ENCODE assay signal across 9 cellular contexts in genomic region chr2:11863103-11863502, GRCh38.
DNase-seq lines count a peak whose midpoint lies in the region; ATAC-seq and TF ChIP-seq lines count a peak whose summit lies in the region.
"Had no signal": no experiment of that assay in that cellular context is flagged by ENCODE, and none has a peak within 500 bp of the region (broad histone marks: within the 10 kb centered on the region; RNA-seq: fewer than 3 reads in every experiment).

No MANE protein-coding gene starts in this region.

- H3K4me2 ChIP-seq in osteoblast (ENCODE audit: insufficient read depth, low read length) = no peak overlapping the region

- H3K9me3 ChIP-seq in CD8-positive, alpha-beta memory T cell (ENCODE audit: low read length) = no peaks in the 10 kb centered on the region
- no peaks in the 10 kb centered on the region for H3K9me3 ChIP-seq in osteoblast (ENCODE audit: low read depth, low read length)

- H3K27me3 Mint-ChIP-seq in CD8-positive, alpha-beta memory T cell = peaks cover 0 to 4% of the 10 kb centered on the region in 2 donors

- peak overlapping the region in 4 of 7 donors; percentile 35 to 68 (median 43) for H3K4me3 Mint-ChIP-seq in CD8-positive, alpha-beta memory T cell

- DNase-seq in CD8-positive, alpha-beta memory T cell = peak in 1 of 5 donors; percentile 2
- peak; percentile 57 for DNase-seq in coronary artery (ENCODE audit: low spot score)
- DNase-seq in osteoblast (ENCODE audit: insufficient read length, low spot score, missing footprints) = no peak
- no peak for DNase-seq in SHP77 treated with DMSO at 0.1 percent for 48 hours (lab: John Stamatoyannopoulos, UW)
- no peak for DNase-seq in SW 1271 (lab: John Stamatoyannopoulos, UW)
- DNase-seq in SW480 (ENCODE audit: low spot score) = no peak
- DNase-seq: NCI-H510A had no signal

- peaks cover 7% of the 10 kb centered on the region for H3K4me1 ChIP-seq in CD8-positive, alpha-beta memory T cell (ENCODE audit: insufficient read depth, low read length)
- peaks cover 9% of the 10 kb centered on the region for H3K4me1 ChIP-seq in osteoblast (ENCODE audit: insufficient read depth, low read length)

- H3K9me3 Mint-ChIP-seq in CD8-positive, alpha-beta memory T cell = peaks cover 0 to 2% (median 0%) of the 10 kb centered on the region in 5 donors

- ATAC-seq in GM19372 (IDR thresholded peaks at IDR 0.05; ENCODE audit: low read depth, unreplicated experiment) (peak; percentile 50), HG03175 (IDR thresholded peaks at IDR 0.05; ENCODE audit: unreplicated experiment) (peak; percentile 49)

- H3K36me3 Mint-ChIP-seq in CD8-positive, alpha-beta memory T cell = no peaks in the 10 kb centered on the region

- H3K27ac Mint-ChIP-seq in CD8-positive, alpha-beta memory T cell = no peak overlapping the region

- no peak overlapping the region for H2AFZ ChIP-seq in osteoblast (ENCODE audit: low read length)

- no peak for TF ChIP-seq CTCF in coronary artery (IDR thresholded peaks at IDR 0.05)
- no peak for TF ChIP-seq CTCF in osteoblast (IDR thresholded peaks at IDR 0.05; ENCODE audit: extremely low read depth, low read depth, low read length)

- H3K79me2 ChIP-seq in osteoblast (ENCODE audit: insufficient read depth, low read length) = no peaks in the 10 kb centered on the region

- POLR2A ChIA-PET in CD8-positive, alpha-beta memory T cell (lab: Charles Lee) = no interaction called here

- H3K36me3 ChIP-seq in CD8-positive, alpha-beta memory T cell (ENCODE audit: insufficient read depth, low read length) = no peaks in the 10 kb centered on the region
- no peaks in the 10 kb centered on the region for H3K36me3 ChIP-seq in osteoblast (ENCODE audit: insufficient read depth, low read length)

- peaks cover 5 to 21% (median 11%) of the 10 kb centered on the region in 3 donors for H3K4me1 Mint-ChIP-seq in CD8-positive, alpha-beta memory T cell

- H3K27me3 ChIP-seq in CD8-positive, alpha-beta memory T cell (ENCODE audit: insufficient read depth, low read length, poor library complexity, severe bottlenecking) = no peaks in the 10 kb centered on the region
- H3K27me3 ChIP-seq in osteoblast (ENCODE audit: insufficient read depth, low read length) = no peaks in the 10 kb centered on the region

- H4K20me1 ChIP-seq in osteoblast (ENCODE audit: insufficient read depth, low read length) = no peaks in the 10 kb centered on the region

- CTCF ChIA-PET in CD8-positive, alpha-beta memory T cell (lab: Charles Lee) = interaction anchor here (0.9 to 3.3 kb wide), 6 partner anchors 12 to 1144 kb away, joined by 3 to 26 read pairs (median 7); partner anchors contain the start of gene TRIB2

- peak overlapping the region; percentile 2 for H3K4me3 ChIP-seq in CD8-positive, alpha-beta memory T cell (ENCODE audit: low read length)
- H3K4me3 ChIP-seq in coronary artery (peak overlapping the region; percentile 39), osteoblast (ENCODE audit: insufficient read depth, low read length) (no peak overlapping the region)

- H3K27ac ChIP-seq in CD8-positive, alpha-beta memory T cell (ENCODE audit: low read depth, low read length) = no peak overlapping the region
- H3K27ac ChIP-seq in coronary artery (peak overlapping the region in 1 of 2 donors; percentile 38), osteoblast (ENCODE audit: low read depth, low read length) (no peak overlapping the region)
